14 cellular contexts compared by ENCODE assay signal in genomic region chrX:72060196-72060974, GRCh38.
A peak's percentile ranks its signal among the peaks of the same experiment; 100 is the strongest.
DNase-seq lines count a peak whose midpoint lies in the region; ATAC-seq and TF ChIP-seq lines count a peak whose summit lies in the region.
"Had no signal": no experiment of that assay in that cellular context is flagged by ENCODE, and none has a peak within 500 bp of the region (broad histone marks: within the 10 kb centered on the region; RNA-seq: fewer than 3 reads in every experiment).

No MANE protein-coding gene starts in this region.

- 75% methylated on average over 9 of the region's 9 CpGs for WGBS in SK-N-SH (ENCODE audit: low lambda C conversion rate)
- WGBS in stomach, 5 donors: 63 to 79% (median 76%) methylated on average over 6 to 9 of the region's 9 CpGs

- H3K4me1 Mint-ChIP-seq in glutamatergic neuron (ENCODE audit: low read depth, unreplicated experiment) (peaks cover under 1% of the 10 kb centered on the region), Caco-2 (ENCODE audit: low read depth, unreplicated experiment) (no peaks in the 10 kb centered on the region)
- H3K4me1 Mint-ChIP-seq: memory B cell had no signal

- TF ChIP-seq POLR2A in stomach (IDR thresholded peaks at IDR 0.05): no peak

- H3K4me3 ChIP-seq in SK-N-SH (ENCODE audit: low read depth in 2 of 2, low read length in 1 of 2) (no peak overlapping the region), stomach (no peak overlapping the region), Caco-2 (ENCODE audit: low read depth, low read length) (no peak overlapping the region)
- H3K4me3 ChIP-seq: smooth muscle cell had no signal

- H3K4me1 ChIP-seq in SK-N-SH (ENCODE audit: control insufficient read depth in 1 of 2, insufficient read depth in 2 of 2, low read depth in 1 of 2, low read length in 1 of 2): peaks cover 0 to 16% of the 10 kb centered on the region in 2 experiments; a peak in 2 of 4 replicates
- peaks cover 0 to 6% (median 0%) of the 10 kb centered on the region in 4 donors for H3K4me1 ChIP-seq in stomach
- H3K4me1 ChIP-seq in Caco-2: no peaks in the 10 kb centered on the region
- H3K4me1 ChIP-seq: foreskin keratinocyte had no signal

- H2AFZ ChIP-seq in SK-N-SH (ENCODE audit: low read depth): no peak overlapping the region

- CTCF ChIA-PET in SK-N-SH (lab: Yijun Ruan, JAX) (interaction anchor here (1.1 to 3.0 kb wide), 12 partner anchors 9 to 217 kb away, joined by 3 to 12 read pairs (median 3); partner anchors contain the start of gene RPS4X), Caco-2 (lab: Charles Lee) (no interaction called here)

- TF ChIP-seq EP300 in SK-N-SH (IDR thresholded peaks at IDR 0.05; ENCODE audit: borderline replicate concordance in 1 of 2, low read depth in 1 of 2, low read length in 1 of 2) (no peak), stomach (IDR thresholded peaks at IDR 0.05) (no peak)

- no peaks in the 10 kb centered on the region for H3K27me3 Mint-ChIP-seq in glutamatergic neuron (ENCODE audit: unreplicated experiment)
- H3K27me3 Mint-ChIP-seq in Caco-2 (ENCODE audit: insufficient read depth, unreplicated experiment): peaks cover 10% of the 10 kb centered on the region

- no peaks in the 10 kb centered on the region for H3K36me3 ChIP-seq in SK-N-SH (replicated peaks in 1 of 2; ENCODE audit: control insufficient read depth in 1 of 2, insufficient read depth in 2 of 2, low read length in 1 of 2)
- H3K36me3 ChIP-seq in stomach: no peaks in the 10 kb centered on the region
- no peaks in the 10 kb centered on the region for H3K36me3 ChIP-seq in Caco-2 (ENCODE audit: control insufficient read depth, insufficient read depth, low read length)
- H3K36me3 ChIP-seq: brain microvascular endothelial cell had no signal

- H3K9me3 ChIP-seq in SK-N-SH: no peaks in the 10 kb centered on the region
- H3K9me3 ChIP-seq in stomach: no peaks in the 10 kb centered on the region
- no peaks in the 10 kb centered on the region for H3K9me3 ChIP-seq in Caco-2

- H4K20me1 ChIP-seq in SK-N-SH (ENCODE audit: insufficient read depth): no peaks in the 10 kb centered on the region

- H3K4me3 Mint-ChIP-seq in glutamatergic neuron (ENCODE audit: unreplicated experiment): no peak overlapping the region
- no peak overlapping the region for H3K4me3 Mint-ChIP-seq in Caco-2 (ENCODE audit: unreplicated experiment)
- H3K4me3 Mint-ChIP-seq: activated T-cell treated with anti-CD3 and anti-CD28 coated beads, Interleukin-2, amount 50 U/mL, for 24 hours; memory B cell had no signal

- no peak overlapping the region for H3K4me2 ChIP-seq in SK-N-SH
- H3K4me2 ChIP-seq: smooth muscle cell had no signal

- TF ChIP-seq CTCF in SK-N-SH (IDR thresholded peaks at IDR 0.05): no peak
- no peak for TF ChIP-seq CTCF in glutamatergic neuron (IDR thresholded peaks at IDR 0.05; ENCODE audit: partially characterized antibody, unreplicated experiment)
- no peak for TF ChIP-seq CTCF in stomach (IDR thresholded peaks at IDR 0.05)
- TF ChIP-seq CTCF in Caco-2 (IDR thresholded peaks at IDR 0.05; ENCODE audit: insufficient read depth in 1 of 2, low read depth in 1 of 2, low read length in 1 of 2, severe bottlenecking in 1 of 2, unreplicated experiment in 1 of 2): no peak

- H3K27ac ChIP-seq in SK-N-SH (ENCODE audit: low read depth in 2 of 2, low read length in 1 of 2) (peak overlapping the region in 1 of 2 experiments; percentile 41; a peak in 2 of 4 replicates), substantia nigra (ENCODE audit: low read depth, low read length, poor library complexity, severe bottlenecking) (no peak overlapping the region), stomach (peak overlapping the region in 1 of 5 donors; percentile 8)
- H3K27ac ChIP-seq: brain microvascular endothelial cell, foreskin keratinocyte had no signal

- intact Hi-C loops in stomach (cut with DNase I; ENCODE audit: low total_unique reads) (no loop called here), Caco-2 (cut with micrococcal nuclease; ENCODE audit: unreplicated experiment) (no loop called here)

- no peaks in the 10 kb centered on the region for H3K9me3 Mint-ChIP-seq in glutamatergic neuron (ENCODE audit: unreplicated experiment)
- no peaks in the 10 kb centered on the region for H3K9me3 Mint-ChIP-seq in Caco-2 (ENCODE audit: unreplicated experiment)
- H3K9me3 Mint-ChIP-seq: activated T-cell treated with anti-CD3 and anti-CD28 coated beads, Interleukin-2, amount 50 U/mL, for 24 hours; memory B cell had no signal

- POLR2A ChIA-PET in SK-N-SH (lab: Yijun Ruan, JAX): interaction anchor here (0.6 to 1.2 kb wide), 2 partner anchors 66 to 67 kb away, joined by 3 to 5 read pairs; no protein-coding TSS in a partner anchor
- POLR2A ChIA-PET in Caco-2 (lab: Charles Lee): no interaction called here

- no peaks in the 10 kb centered on the region for H3K9me2 ChIP-seq in SK-N-SH

- no peak overlapping the region for H3K9ac ChIP-seq in SK-N-SH

- no peak overlapping the region for H3K27ac Mint-ChIP-seq in glutamatergic neuron (ENCODE audit: unreplicated experiment)
- no peak overlapping the region for H3K27ac Mint-ChIP-seq in Caco-2 (ENCODE audit: unreplicated experiment)
- H3K27ac Mint-ChIP-seq: activated T-cell treated with anti-CD3 and anti-CD28 coated beads, Interleukin-2, amount 50 U/mL, for 24 hours; memory B cell had no signal

- BruUV-seq in Caco-2 (replicated peaks; lab: Mats Ljungman, UMichigan): no TSS peak

- ATAC-seq in SK-N-SH treated with all-trans-retinoic acid at 6 μM for 48 hours: no peak
- ATAC-seq in GM18907 (IDR thresholded peaks at IDR 0.05; ENCODE audit: unreplicated experiment): no peak
- ATAC-seq: foreskin keratinocyte had no signal

- DNase-seq in SK-N-SH: peak; percentile 68
- peak; percentile 0 for DNase-seq in OCI-M1 (lab: John Stamatoyannopoulos, UW)
- DNase-seq in glutamatergic neuron: peak; percentile 35
- DNase-seq in substantia nigra (lab: John Stamatoyannopoulos, UW): peak in 42 of 49 donors; percentile 0 to 75 (median 34)
- DNase-seq in stomach: no peak
- no peak for DNase-seq in Caco-2
- DNase-seq: activated T-cell treated with anti-CD3 and anti-CD28 coated beads, Interleukin-2, amount 50 U/mL, for 24 hours; brain microvascular endothelial cell; foreskin keratinocyte; stimulated activated CD8-positive, alpha-beta memory T cell treated with anti-CD3 and anti-CD28 coated beads, Interleukin-4, amount 100 ng/mL, for 48 hours had no signal

- H3K36me3 Mint-ChIP-seq in glutamatergic neuron (ENCODE audit: unreplicated experiment): no peaks in the 10 kb centered on the region
- peaks cover 5% of the 10 kb centered on the region for H3K36me3 Mint-ChIP-seq in Caco-2 (ENCODE audit: insufficient read depth, unreplicated experiment)
- H3K36me3 Mint-ChIP-seq: memory B cell had no signal

- no peaks in the 10 kb centered on the region for H3F3A ChIP-seq in SK-N-SH (replicated peaks; ENCODE audit: insufficient read depth)

- peak; percentile 40 for TF ChIP-seq RAD21 in SK-N-SH (IDR thresholded peaks at IDR 0.05; ENCODE audit: low read length)

- peaks cover 5% of the 10 kb centered on the region; the same call in 1 of the 2 replicates for H3K27me3 ChIP-seq in SK-N-SH (ENCODE audit: insufficient read depth)
- H3K27me3 ChIP-seq in stomach: peaks cover 0 to 4% (median 0%) of the 10 kb centered on the region in 3 donors
- no peaks in the 10 kb centered on the region for H3K27me3 ChIP-seq in Caco-2 (replicated peaks; ENCODE audit: control insufficient read depth, insufficient read depth, low read length)
- H3K27me3 ChIP-seq: foreskin keratinocyte had no signal

- H3K79me2 ChIP-seq in SK-N-SH (ENCODE audit: insufficient read depth): no peaks in the 10 kb centered on the region

TF ChIP-seq in SK-N-SH, 30 proteins besides CTCF, POLR2A, EP300 and RAD21:
- TF ChIP-seq RFX5 (IDR thresholded peaks at IDR 0.05; ENCODE audit: low read length): 0 out of 2 replicates have a peak, but pooled peaks have one; percentile 50
- no peak for TF ChIP-seq EZH2phosphoT487 (IDR thresholded peaks at IDR 0.05; ENCODE audit: borderline replicate concordance, low read depth)

TF ChIP-seq in SK-N-SH treated with all-trans-retinoic acid at 6 μM for 48 hours, 23 proteins besides CTCF, POLR2A, EP300 and RAD21:
- no peak for TF ChIP-seq ARNTL (CRISPR knock-in tag; IDR thresholded peaks at IDR 0.05; ENCODE audit: borderline replicate concordance, low read depth)
- TF ChIP-seq PATZ1 (CRISPR knock-in tag; IDR thresholded peaks at IDR 0.05; ENCODE audit: borderline replicate concordance): no peak

Comparison
In these comparisons a context has a peak if more than half of its experiments do, and no peak if none do; other contexts are left out.
1. DNase-seq: peak in SK-N-SH (single experiment), OCI-M1 (single experiment), glutamatergic neuron (single experiment) and substantia nigra (42 of 49); none in stomach (single experiment) and Caco-2 (0 of 2).